In the genomic region with DNA sequence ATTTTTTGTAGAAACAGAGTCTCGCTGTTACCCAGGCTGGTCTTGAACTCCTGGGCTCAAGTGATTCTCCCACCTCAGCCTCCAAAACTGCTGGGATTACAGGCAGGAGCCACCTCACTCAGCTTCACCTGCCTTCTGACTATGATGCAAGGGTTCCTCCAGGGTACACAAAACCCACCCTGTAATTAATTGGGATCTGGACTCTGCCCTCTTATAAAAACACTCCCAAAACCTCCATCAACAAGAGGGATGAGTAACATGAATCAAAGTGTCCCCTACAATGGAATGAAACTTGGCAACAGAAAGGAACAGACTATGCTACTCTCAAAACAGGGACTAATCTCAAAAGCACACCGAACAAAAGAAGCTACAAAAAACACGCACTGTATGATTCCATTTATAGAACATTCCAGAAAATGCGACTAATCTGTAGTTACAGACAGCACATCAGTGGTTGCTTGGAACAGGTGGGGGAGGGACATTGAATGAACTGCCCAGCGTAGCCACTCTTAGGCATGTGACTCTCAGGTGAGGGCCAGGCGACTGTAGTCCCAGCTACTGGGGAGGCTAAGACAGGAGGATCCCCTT, we compare ENCODE assay signal across 1 cellular context.
TF ChIP-seq lines count a peak whose summit lies in the region.

No MANE protein-coding gene starts in this region.

TF ChIP-seq in H1, 55 proteins besides CTCF, POLR2A, EP300 and RAD21:
- no peak for TF ChIP-seq CHD2 (IDR thresholded peaks at IDR 0.05; ENCODE audit: low read length)
- TF ChIP-seq, protein P1, sequence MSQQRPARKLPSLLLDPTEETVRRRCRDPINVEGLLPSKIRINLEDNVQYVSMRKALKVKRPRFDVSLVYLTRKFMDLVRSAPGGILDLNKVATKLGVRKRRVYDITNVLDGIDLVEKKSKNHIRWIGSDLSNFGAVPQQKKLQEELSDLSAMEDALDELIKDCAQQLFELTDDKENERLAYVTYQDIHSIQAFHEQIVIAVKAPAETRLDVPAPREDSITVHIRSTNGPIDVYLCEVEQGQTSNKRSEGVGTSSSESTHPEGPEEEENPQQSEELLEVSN (IDR thresholded peaks at IDR 0.05) = no peak
- no peak for TF ChIP-seq KDM1A (IDR thresholded peaks at IDR 0.05; ENCODE audit: borderline replicate concordance, low read length)
- TF ChIP-seq RBBP5 (IDR thresholded peaks at IDR 0.05; ENCODE audit: borderline replicate concordance, low read depth, low read length) = no peak
- no peak for TF ChIP-seq KDM5A (IDR thresholded peaks at IDR 0.05; ENCODE audit: low read length)
- no peak for TF ChIP-seq HDAC6 (IDR thresholded peaks at IDR 0.05; ENCODE audit: low read depth, low read length)
- TF ChIP-seq BACH1 (IDR thresholded peaks at IDR 0.05; ENCODE audit: low read length) = no peak
- TF ChIP-seq, protein P2, sequence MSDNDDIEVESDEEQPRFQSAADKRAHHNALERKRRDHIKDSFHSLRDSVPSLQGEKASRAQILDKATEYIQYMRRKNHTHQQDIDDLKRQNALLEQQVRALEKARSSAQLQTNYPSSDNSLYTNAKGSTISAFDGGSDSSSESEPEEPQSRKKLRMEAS (IDR thresholded peaks at IDR 0.05) = no peak
- no peak for TF ChIP-seq ASH2L (IDR thresholded peaks at IDR 0.05; ENCODE audit: low read length)
- TF ChIP-seq, protein P3, sequence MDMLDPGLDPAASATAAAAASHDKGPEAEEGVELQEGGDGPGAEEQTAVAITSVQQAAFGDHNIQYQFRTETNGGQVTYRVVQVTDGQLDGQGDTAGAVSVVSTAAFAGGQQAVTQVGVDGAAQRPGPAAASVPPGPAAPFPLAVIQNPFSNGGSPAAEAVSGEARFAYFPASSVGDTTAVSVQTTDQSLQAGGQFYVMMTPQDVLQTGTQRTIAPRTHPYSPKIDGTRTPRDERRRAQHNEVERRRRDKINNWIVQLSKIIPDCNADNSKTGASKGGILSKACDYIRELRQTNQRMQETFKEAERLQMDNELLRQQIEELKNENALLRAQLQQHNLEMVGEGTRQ (IDR thresholded peaks at IDR 0.05; ENCODE audit: low read length) = no peak
- no peak for TF ChIP-seq POLR2AphosphoS5 (IDR thresholded peaks at IDR 0.05; ENCODE audit: low read depth, low read length)
